ENCODE assay signal across 11 cellular contexts in genomic region chr15:66565731-66566130, GRCh38. TPM values are rescaled to one million over a fixed set of nuclear protein-coding genes. Genes with fewer than 3 reads are reported as not detected.
DNase-seq lines count a peak whose midpoint lies in the region; ATAC-seq and TF ChIP-seq lines count a peak whose summit lies in the region.
"Had no signal": no experiment of that assay in that cellular context is flagged by ENCODE, and none has a peak within 500 bp of the region (broad histone marks: within the 10 kb centered on the region; RNA-seq: fewer than 3 reads in every experiment).

TSS of gene LCTL (minus strand) at chr15:66565998. CDS start at chr15:66565365, 633 bp downstream.

- peaks cover 2% of the 10 kb centered on the region for H3K79me1 ChIP-seq in trophoblast cell (ENCODE audit: low read length)

- peak within 1 kb of the TSS; percentile 71 for H2AK5ac ChIP-seq in trophoblast cell (ENCODE audit: low read length)

- H4K8ac ChIP-seq in trophoblast cell (ENCODE audit: low read depth, low read length), result peak within 1 kb of the TSS; percentile 55

- H3K9ac ChIP-seq in ES-I3 (ENCODE audit: low read depth, low read length) (peak within 1 kb of the TSS; percentile 38), trophoblast cell (ENCODE audit: low read length) (no peak within 1 kb of the TSS)

- H4K91ac ChIP-seq in trophoblast cell (ENCODE audit: low read depth, low read length), result peak within 1 kb of the TSS; percentile 42

- no peak within 1 kb of the TSS for H4K12ac ChIP-seq in trophoblast cell (ENCODE audit: low read depth, low read length)

- H2BK5ac ChIP-seq in trophoblast cell (ENCODE audit: low read depth, low read length, poor library complexity), result no peak within 1 kb of the TSS

- POLR2A ChIA-PET in RWPE1 (lab: Yijun Ruan, JAX; ENCODE audit: low non-redundant PET), result no interaction called here

- no peak within 1 kb of the TSS for H3K23ac ChIP-seq in trophoblast cell (ENCODE audit: low read length)

- H3K36me3 ChIP-seq in ES-I3 (ENCODE audit: insufficient read depth, low read length) (peaks cover 3% of the 10 kb centered on the region; the same call in 1 of the 2 replicates), trophoblast cell (ENCODE audit: control insufficient read depth in 1 of 2, insufficient read depth in 2 of 2, low read length in 2 of 2) (no peaks in the 10 kb centered on the region), aorta (ENCODE audit: control insufficient read depth in 1 of 2, insufficient read depth in 2 of 2, low read length in 1 of 2) (no peaks in the 10 kb centered on the region)
- H3K36me3 ChIP-seq: ascending aorta, lower lobe of right lung had no signal

- no CpG with 5 or more reads among the region's 14 CpGs for WGBS in trophoblast cell (ENCODE audit: extremely low coverage, insufficient coverage, insufficient read length)
- 54 to 57% methylated on average over 13 to 14 of the region's 14 CpGs for WGBS in aorta, 2 donors

- H2BK120ac ChIP-seq in trophoblast cell (ENCODE audit: insufficient read depth, low read length, poor library complexity), result peak within 1 kb of the TSS; percentile 48

- H3K27ac ChIP-seq in RWPE1 (no peak within 1 kb of the TSS), trophoblast cell (ENCODE audit: low read depth, low read length) (peak within 1 kb of the TSS; percentile 24), aorta (ENCODE audit: low read depth in 1 of 2, low read length in 2 of 2) (no peak within 1 kb of the TSS)
- H3K27ac ChIP-seq: ascending aorta, lower lobe of right lung had no signal

- H3K4ac ChIP-seq in trophoblast cell (ENCODE audit: low read depth, low read length), result no peak within 1 kb of the TSS

- DNase-seq in RWPE1 (ENCODE audit: low spot score) (peak; percentile 19), fibroblast of villous mesenchyme (ENCODE audit: low read depth) (peak; percentile 12), trophoblast cell (no peak), aorta (no peak), dedifferentiated amniotic fluid mesenchymal stem cell (ENCODE audit: extremely low spot score) (no peak)
- DNase-seq in stimulated activated CD4-positive, alpha-beta T cell treated with anti-CD3 and anti-CD28 coated beads, Interleukin-2, amount 100 ng/mL, for 24 hours, result no peak
- DNase-seq: lower lobe of right lung, NCI-H146 had no signal

- TF ChIP-seq CTCF in RWPE1 (conservative IDR thresholded peaks at IDR 0.05; ENCODE audit: low read depth) (no peak), fibroblast of villous mesenchyme (IDR thresholded peaks at IDR 0.05; ENCODE audit: insufficient read depth, low read depth, low read length) (no peak)

- no peak for ATAC-seq in aorta (ENCODE audit: low FRiP score)
- no peak for ATAC-seq in HG03571 (IDR thresholded peaks at IDR 0.05; ENCODE audit: unreplicated experiment)
- ATAC-seq: lower lobe of right lung had no signal

- H2BK12ac ChIP-seq in trophoblast cell (ENCODE audit: low read length), result no peak within 1 kb of the TSS

- intact Hi-C loops in aorta (cut with DNase I), result no loop called here

- H3K4me1 ChIP-seq in ES-I3 (ENCODE audit: insufficient read depth, low read length) (peaks cover 25% of the 10 kb centered on the region; the same call in 1 of the 2 replicates), trophoblast cell (ENCODE audit: control insufficient read depth in 1 of 2, insufficient read depth in 2 of 2, low read length in 2 of 2) (peaks cover 13 to 16% of the 10 kb centered on the region in 2 experiments), aorta (ENCODE audit: control insufficient read depth in 1 of 2, insufficient read depth in 2 of 2, low read length in 2 of 2) (no peaks in the 10 kb centered on the region)
- H3K4me1 ChIP-seq: ascending aorta, lower lobe of right lung had no signal

- peak within 1 kb of the TSS; percentile 6 for H3K14ac ChIP-seq in trophoblast cell (ENCODE audit: low read length)

- H2AFZ ChIP-seq in trophoblast cell (ENCODE audit: insufficient read depth, low read length, poor library complexity), result no peak within 1 kb of the TSS

- peak within 1 kb of the TSS; percentile 39 for H3K18ac ChIP-seq in trophoblast cell (ENCODE audit: low read length)

- H3K9me3 ChIP-seq in ES-I3 (ENCODE audit: control insufficient read depth, insufficient read depth, low read length) (no peaks in the 10 kb centered on the region), trophoblast cell (ENCODE audit: insufficient read depth, low read depth, low read length) (peaks cover 3% of the 10 kb centered on the region), aorta (ENCODE audit: control insufficient read depth, low read length) (no peaks in the 10 kb centered on the region)
- H3K9me3 ChIP-seq: ascending aorta, lower lobe of right lung had no signal

- no peaks in the 10 kb centered on the region for H3K27me3 ChIP-seq in trophoblast cell (ENCODE audit: insufficient read depth, low read length)
- no peaks in the 10 kb centered on the region for H3K27me3 ChIP-seq in aorta (ENCODE audit: control insufficient read depth in 1 of 2, insufficient read depth in 2 of 2, low read length in 1 of 2)
- H3K27me3 ChIP-seq: ascending aorta had no signal

- peak within 1 kb of the TSS; percentile 27 for H3K4me2 ChIP-seq in trophoblast cell (ENCODE audit: low read length)

- no peaks in the 10 kb centered on the region for H3K79me2 ChIP-seq in trophoblast cell (ENCODE audit: control insufficient read depth, insufficient read depth, low read length, poor library complexity)

- H3K4me3 ChIP-seq in fibroblast of villous mesenchyme (ENCODE audit: low read depth, low read length) (no peak within 1 kb of the TSS), trophoblast cell (ENCODE audit: low read depth, low read length) (no peak within 1 kb of the TSS), aorta (ENCODE audit: low read length in 2 of 2) (no peak within 1 kb of the TSS)
- H3K4me3 ChIP-seq: ascending aorta, lower lobe of right lung had no signal

- CTCF ChIA-PET in RWPE1 (lab: Yijun Ruan, JAX), result interaction anchor here (0.6 to 2.2 kb wide), 4 partner anchors 10 to 294 kb away, joined by 4 to 12 read pairs (median 4); no protein-coding TSS in a partner anchor

RNA-seq across cellular contexts. Expression of gene LCTL, which starts in this region (rescaled TPM):
- total RNA-seq in fibroblast of villous mesenchyme (0.32 and 0.43 TPM in 2 replicates), aorta (not detected)
- polyA plus RNA-seq in trophoblast cell (2013), result 0.40 TPM in 2 replicates
- polyA plus RNA-seq in aorta, result not detected
- total RNA-seq: ascending aorta, lower lobe of right lung had no signal

Comparison
In these comparisons a context has a peak if more than half of its experiments do, and no peak if none do; other contexts are left out.
1. Peak in DNase-seq in fibroblast of villous mesenchyme; RNA of the gene not detected or under 1 TPM.